Comparison of ENCODE assay signal across 14 cellular contexts in genomic region chr3:22371592-22372291, GRCh38.
DNase-seq lines count a peak whose midpoint lies in the region; ATAC-seq lines count a peak whose summit lies in the region.
"Had no signal": no experiment of that assay in that cellular context is flagged by ENCODE, and none has a peak within 500 bp of the region (broad histone marks: within the 10 kb centered on the region; RNA-seq: fewer than 3 reads in every experiment).

No MANE protein-coding gene starts in this region.

- H3K27me3 ChIP-seq in iPS DF 6.9 (ENCODE audit: control insufficient read depth, insufficient read depth, low read length), result peaks cover 12% of the 10 kb centered on the region; the same call in 1 of the 2 replicates

- H3K4me1 Mint-ChIP-seq in T-helper 2 cell treated with Interferon-gamma antibody and Interleukin-4, amounts not matched to agents 5 μg/mL and 100 μg/mL, for 36 hours (ENCODE audit: low read depth), result no peaks in the 10 kb centered on the region

- WGBS in iPS DF 6.9 (ENCODE audit: insufficient coverage, insufficient read length), result no CpG with 5 or more reads among the region's 23 CpGs

- peaks cover 4% of the 10 kb centered on the region; the same call in 1 of the 2 replicates for H3K4me1 ChIP-seq in iPS DF 6.9 (ENCODE audit: control insufficient read depth, insufficient read depth, low read length)

- ATAC-seq in sciatic nerve (peak; percentile 48), GM19035 (IDR thresholded peaks at IDR 0.05; ENCODE audit: unreplicated experiment) (no peak), GM19452 (IDR thresholded peaks at IDR 0.05; ENCODE audit: unreplicated experiment) (no peak)
- ATAC-seq: K562 had no signal

- H3K9me3 Mint-ChIP-seq in T-helper 2 cell treated with Interferon-gamma antibody and Interleukin-4, amounts not matched to agents 5 μg/mL and 100 μg/mL, for 36 hours, result no peaks in the 10 kb centered on the region

- peak; percentile 3 for DNase-seq in GM03348 (ENCODE audit: low spot score)
- peak; percentile 8 for DNase-seq in astrocyte of the hippocampus (ENCODE audit: low read depth, low spot score)
- no peak for DNase-seq in iPS DF 6.9 (ENCODE audit: low read depth, low spot score)
- DNase-seq in sciatic nerve (ENCODE audit: low spot score), result peak; percentile 51
- no peak for DNase-seq in T-helper 2 cell treated with Interferon-gamma antibody and Interleukin-4, amounts not matched to agents 5 μg/mL and 100 μg/mL, for 36 hours (ENCODE audit: low spot score)
- no peak for DNase-seq in DMS153 (lab: John Stamatoyannopoulos, UW)
- DNase-seq: activated CD4-positive, CD25-positive, alpha-beta regulatory T cell treated with anti-CD3 and anti-CD28 coated beads, Interleukin-2, amount 50 U/mL, for 72 hours; activated effector memory CD4-positive, alpha-beta T cell treated with anti-CD3 and anti-CD28 coated beads, Interleukin-2, amount 50 U/mL, for 16 hours; NCI-H2171 treated with DMSO at 0.1 percent for 48 hours had no signal

- no peaks in the 10 kb centered on the region for H3K36me3 Mint-ChIP-seq in T-helper 2 cell treated with Interferon-gamma antibody and Interleukin-4, amounts not matched to agents 5 μg/mL and 100 μg/mL, for 36 hours (ENCODE audit: low read depth)

- peaks cover 18% of the 10 kb centered on the region for H3K27me3 Mint-ChIP-seq in T-helper 2 cell treated with Interferon-gamma antibody and Interleukin-4, amounts not matched to agents 5 μg/mL and 100 μg/mL, for 36 hours (ENCODE audit: low read depth)

- intact Hi-C loops in sciatic nerve (cut with DNase I), result no loop called here

- H3K27ac ChIP-seq in iPS DF 6.9 (ENCODE audit: low read length), result no peak overlapping the region
- H3K27ac ChIP-seq: skin epidermis had no signal

- no peak overlapping the region for H3K27ac Mint-ChIP-seq in T-helper 2 cell treated with Interferon-gamma antibody and Interleukin-4, amounts not matched to agents 5 μg/mL and 100 μg/mL, for 36 hours

- no peaks in the 10 kb centered on the region; the same call in 1 of the 2 replicates for H3K9me3 ChIP-seq in iPS DF 6.9 (ENCODE audit: control insufficient read depth, insufficient read depth, low read length)

- no peaks in the 10 kb centered on the region for H3K36me3 ChIP-seq in iPS DF 6.9 (ENCODE audit: control insufficient read depth, insufficient read depth, low read length)

- peak overlapping the region; percentile 27; the same call in 1 of the 2 replicates for H3K4me3 ChIP-seq in iPS DF 6.9 (ENCODE audit: low read length)
- H3K4me3 ChIP-seq: K562, lung had no signal

- H3K4me3 Mint-ChIP-seq in T-helper 2 cell treated with Interferon-gamma antibody and Interleukin-4, amounts not matched to agents 5 μg/mL and 100 μg/mL, for 36 hours, result no peak overlapping the region

Comparison
In these comparisons a context has a peak if more than half of its experiments do, and no peak if none do; other contexts are left out.
1. DNase-seq: peak in GM03348 (single experiment), astrocyte of the hippocampus (single experiment) and sciatic nerve (single experiment); none in iPS DF 6.9 (single experiment), T-helper 2 cell treated with Interferon-gamma antibody and Interleukin-4, amounts not matched to agents 5 μg/mL and 100 μg/mL, for 36 hours (single experiment) and DMS153 (single experiment).